5 cellular contexts compared by ENCODE assay signal in genomic region chr12:6936642-6937480, GRCh38. TPM values are rescaled to one million over a fixed set of nuclear protein-coding genes. Genes with fewer than 3 reads are reported as not detected.
DNase-seq lines count a peak whose midpoint lies in the region; ATAC-seq and TF ChIP-seq lines count a peak whose summit lies in the region.

No MANE protein-coding gene starts in this region.

- peak; percentile 62 to 71 for DNase-seq in activated CD4-positive, alpha-beta T cell treated with anti-CD3 and anti-CD28 coated beads, Interleukin-2, amount 50 U/mL, for 4 hours
- DNase-seq in iPS-NIHi11 (ENCODE audit: low spot score) (peak; percentile 48), thyroid gland (no peak), DMS53 treated with DMSO at 0.1 percent for 48 hours (lab: John Stamatoyannopoulos, UW; ENCODE audit: unreplicated experiment) (no peak)

- peak in 1 of 2 donors; percentile 6 for TF ChIP-seq POLR2A in thyroid gland (IDR thresholded peaks at IDR 0.05)

- WGBS in thyroid gland, 2 donors = 42 to 47% methylated on average over 25 to 27 of the region's 36 CpGs

- no peaks in the 10 kb centered on the region for H3K27me3 ChIP-seq in thyroid gland

- peaks cover 18 to 42% of the 10 kb centered on the region in 2 donors for H3K4me1 ChIP-seq in thyroid gland

- H3K9me3 ChIP-seq in thyroid gland = no peaks in the 10 kb centered on the region

- peak; percentile 7 for ATAC-seq in HG03108 (IDR thresholded peaks at IDR 0.05; ENCODE audit: unreplicated experiment)

- TF ChIP-seq CTCF in thyroid gland (IDR thresholded peaks at IDR 0.05) = no peak

- peak overlapping the region; percentile 90 to 96 (median 93) for H3K27ac ChIP-seq in thyroid gland

- H3K36me3 ChIP-seq in thyroid gland = peaks cover 31 to 33% of the 10 kb centered on the region in 2 donors

- intact Hi-C loops in thyroid gland (cut with DNase I) = no loop called here

- peak overlapping the region in 1 of 3 donors; percentile 46 for H3K4me3 ChIP-seq in thyroid gland (replicated peaks in 1 of 3)

RNA-seq across cellular contexts. Expression of gene RNU7-1, which starts 6.8 kb away (rescaled TPM):
- not detected for total RNA-seq in thyroid gland

RNA-seq across cellular contexts. Expression of gene C12orf57, which starts 7.0 kb away (rescaled TPM):
- 100 to 1,000 TPM; 344 to 666 (median 383) TPM for total RNA-seq in thyroid gland

RNA-seq across cellular contexts. Expression of gene ATN1, which starts 9.1 kb away (rescaled TPM):
- 100 to 1,000 TPM in 1 of 4 donors, 10 to 100 TPM in 3; 53.3 to 100 (median 84.9) TPM for total RNA-seq in thyroid gland

RNA-seq across cellular contexts. Expression of gene PTPN6, which starts 14.3 kb away (rescaled TPM):
- total RNA-seq in thyroid gland = 10 to 100 TPM; 21.7 to 32.3 (median 31.4) TPM

RNA-seq across cellular contexts. Expression of gene ENO2, which starts 22.5 kb away (rescaled TPM):
- total RNA-seq in thyroid gland = 10 to 100 TPM; 13.0 to 25.3 (median 19.8) TPM

Comparison
In these comparisons a context has a peak if more than half of its experiments do, and no peak if none do; other contexts are left out.
1. DNase-seq: peak in activated CD4-positive, alpha-beta T cell treated with anti-CD3 and anti-CD28 coated beads, Interleukin-2, amount 50 U/mL, for 4 hours (2 of 2) and iPS-NIHi11 (single experiment); none in thyroid gland (0 of 2) and DMS53 treated with DMSO at 0.1 percent for 48 hours (single experiment).